14 cellular contexts compared by ENCODE assay signal in genomic region chr14:98227000-98227726, GRCh38.
DNase-seq lines count a peak whose midpoint lies in the region; ATAC-seq and TF ChIP-seq lines count a peak whose summit lies in the region.
"Had no signal": no experiment of that assay in that cellular context is flagged by ENCODE, and none has a peak within 500 bp of the region (broad histone marks: within the 10 kb centered on the region; RNA-seq: fewer than 3 reads in every experiment).

No MANE protein-coding gene starts in this region.

- H3K9me3 Mint-ChIP-seq in T-cell, result peaks cover 0 to 4% (median 0%) of the 10 kb centered on the region in 3 donors

- DNase-seq in GM13976 (ENCODE audit: low spot score) (peak; percentile 57), T-cell (peak in 8 of 34 experiments; percentile 4 to 38 (median 25)), hippocampal formation (lab: John Stamatoyannopoulos, UW) (no peak), SK-N-DZ (ENCODE audit: low spot score) (no peak), AG08396 (ENCODE audit: low spot score) (no peak), HT-29 (ENCODE audit: low spot score) (no peak)
- peak; percentile 59 for DNase-seq in activated naive CD4-positive, alpha-beta T cell treated with Interleukin-2 at 50 U/mL for 16 hours
- DNase-seq in stimulated activated CD4-positive, alpha-beta T cell treated with anti-CD3 and anti-CD28 coated beads, Interleukin-2, amount 100 ng/mL, for 48 hours, result peak; percentile 52 to 56
- DNase-seq: body of pancreas; IMR-90; mucosa of descending colon; NCI-H2029; retina; stimulated activated naive B cell treated with anti-CD40 and anti-IgM and Interleukin-4, amounts not matched to agents 10 μg/mL and 1 μg/mL and 100 μg/mL, for 72 hours had no signal

- H3K27ac Mint-ChIP-seq in T-cell, result peak overlapping the region; percentile 90 to 95
- H3K27ac Mint-ChIP-seq: stimulated activated naive B cell treated with anti-CD40 and anti-IgM and Interleukin-4, amounts not matched to agents 10 μg/mL and 1 μg/mL and 100 μg/mL, for 72 hours had no signal

- in situ Hi-C loops in GM13976 (cut with MboI; ENCODE audit: low sequenced_read_pairs, unreplicated experiment), result no loop called here

- H3K4me3 Mint-ChIP-seq in T-cell, result peak overlapping the region; percentile 55 to 72 (median 60)
- H3K4me3 Mint-ChIP-seq: stimulated activated naive B cell treated with anti-CD40 and anti-IgM and Interleukin-4, amounts not matched to agents 10 μg/mL and 1 μg/mL and 100 μg/mL, for 72 hours had no signal

- H3K4me1 Mint-ChIP-seq in T-cell, result peaks cover 88 to 91% (median 90%) of the 10 kb centered on the region in 3 donors
- H3K4me1 Mint-ChIP-seq: stimulated activated naive B cell treated with anti-CD40 and anti-IgM and Interleukin-4, amounts not matched to agents 10 μg/mL and 1 μg/mL and 100 μg/mL, for 72 hours had no signal

- no peak for TF ChIP-seq CTCF in GM13976 (IDR thresholded peaks at IDR 0.05; ENCODE audit: borderline replicate concordance, control extremely low read depth, extremely low read depth, insufficient read depth, missing control alignments)

- ATAC-seq in T-cell (replicated peaks in 1 of 4), result peak in 3 of 4 experiments; percentile 13 to 30 (median 22)
- ATAC-seq: body of pancreas; mucosa of descending colon; stimulated activated naive B cell treated with anti-CD40 and anti-IgM and Interleukin-4, amounts not matched to agents 10 μg/mL and 1 μg/mL and 100 μg/mL, for 72 hours had no signal

- CTCF ChIA-PET in T-cell (lab: Charles Lee), result interaction anchor here in 1 of 2 donors (0.8 to 1.3 kb wide), 2 partner anchors 9 to 89 kb away, joined by 3 read pairs; no protein-coding TSS in a partner anchor

- peaks cover 4% of the 10 kb centered on the region for H3K36me3 Mint-ChIP-seq in T-cell
- H3K36me3 Mint-ChIP-seq: stimulated activated naive B cell treated with anti-CD40 and anti-IgM and Interleukin-4, amounts not matched to agents 10 μg/mL and 1 μg/mL and 100 μg/mL, for 72 hours had no signal

- H3K27me3 Mint-ChIP-seq in T-cell, result no peaks in the 10 kb centered on the region

- POLR2A ChIA-PET in T-cell (lab: Charles Lee), result interaction anchor here in 1 of 2 donors (0.9 kb wide), 1 partner anchor 88 kb away, joined by 3 read pairs; no protein-coding TSS in a partner anchor

Comparison
In these comparisons a context has a peak if more than half of its experiments do, and no peak if none do; other contexts are left out.
1. DNase-seq: peak in GM13976 (single experiment), activated naive CD4-positive, alpha-beta T cell treated with Interleukin-2 at 50 U/mL for 16 hours (single experiment) and stimulated activated CD4-positive, alpha-beta T cell treated with anti-CD3 and anti-CD28 coated beads, Interleukin-2, amount 100 ng/mL, for 48 hours (2 of 2); none in hippocampal formation (0 of 2), SK-N-DZ (single experiment), AG08396 (single experiment) and HT-29 (single experiment).